7 cellular contexts compared by ENCODE assay signal in the genomic region with DNA sequence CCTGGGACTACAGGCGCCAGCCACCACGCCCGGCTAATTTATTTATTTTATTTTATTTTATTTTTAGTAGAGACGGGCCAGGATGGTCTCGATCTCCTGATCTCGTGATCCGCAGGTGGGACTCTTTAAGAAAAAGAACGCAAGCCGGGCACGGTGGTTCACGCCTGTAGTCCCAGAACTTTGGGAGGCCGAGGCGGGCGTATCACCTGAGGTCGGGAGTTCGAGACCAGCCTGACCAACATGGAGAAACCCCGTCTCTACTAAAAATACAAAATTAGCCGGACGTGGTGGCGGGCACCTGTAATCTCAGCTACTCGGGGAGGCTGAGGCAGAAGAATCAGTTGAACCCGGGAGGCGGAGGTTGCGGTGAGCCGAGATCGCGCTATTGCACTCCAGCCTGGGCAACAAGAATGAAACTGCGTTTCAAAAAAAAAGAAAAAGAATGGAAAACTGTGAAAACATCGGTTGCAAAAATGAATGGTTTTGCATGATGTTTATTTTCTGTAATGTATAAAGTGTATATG. TPM values are rescaled to one million over a fixed set of nuclear protein-coding genes. Genes with fewer than 3 reads are reported as not detected.
DNase-seq lines count a peak whose midpoint lies in the region; ATAC-seq, FAIRE-seq and TF ChIP-seq lines count a peak whose summit lies in the region.
"Not testable (repeated sequence)": the region's sequence is repeated elsewhere in the genome, so short reads cannot be mapped to it uniquely, and the experiment has no call there.

No MANE protein-coding gene starts in this region.

- H3K36me3 Mint-ChIP-seq in activated T-cell treated with anti-CD3 and anti-CD28 coated beads, Interleukin-2, amount 50 U/mL, for 72 hours (ENCODE audit: insufficient read depth in 2 of 2); naive thymus-derived CD4-positive, alpha-beta T cell: not testable (repeated sequence)

- intact Hi-C loops in PC-3 (cut with micrococcal nuclease): not testable (repeated sequence)
- intact Hi-C loops in naive thymus-derived CD4-positive, alpha-beta T cell (cut with micrococcal nuclease): loop anchor here (1.0 to 5.0 kb wide), 9 partner anchors 15 to 77 kb away; a partner anchor contains a TSS

- H3K9me3 ChIP-seq in PC-3 (ENCODE audit: low read length); right atrium auricular region; naive thymus-derived CD4-positive, alpha-beta T cell (ENCODE audit: control insufficient read depth in 2 of 3, low read length in 3 of 3); small intestine (ENCODE audit: control insufficient read depth, low read depth): not testable (repeated sequence)

- H3K4me3 ChIP-seq in GM12875 (ENCODE audit: low read depth, low read length) (peak overlapping the region; percentile 82), PC-3 (ENCODE audit: low read length) (0 out of 2 replicates have a peak overlapping the region, but pooled peaks have one; percentile 53), coronary artery (peak overlapping the region; percentile 100), right atrium auricular region (peak overlapping the region; percentile 96 to 100), small intestine (ENCODE audit: low read depth in 1 of 2, low read length in 2 of 2) (peak overlapping the region; percentile 58 to 98)
- not testable (repeated sequence) for H3K4me3 ChIP-seq in naive thymus-derived CD4-positive, alpha-beta T cell (ENCODE audit: low read length)

- WGBS in small intestine, 3 donors: 73 to 84% (median 79%) methylated on average over 29 of the region's 29 CpGs

- H3K27ac ChIP-seq in PC-3 (ENCODE audit: low read length); coronary artery; small intestine (ENCODE audit: low read depth in 1 of 2, low read length in 1 of 2): not testable (repeated sequence)
- H3K27ac ChIP-seq in right atrium auricular region: peak overlapping the region; percentile 67 to 95
- H3K27ac ChIP-seq in naive thymus-derived CD4-positive, alpha-beta T cell (ENCODE audit: low read depth, low read length): peak overlapping the region; percentile 99

- peaks cover 16% of the 10 kb centered on the region for H3K4me1 Mint-ChIP-seq in activated T-cell treated with anti-CD3 and anti-CD28 coated beads, Interleukin-2, amount 50 U/mL, for 72 hours (ENCODE audit: low read depth)
- H3K4me1 Mint-ChIP-seq in naive thymus-derived CD4-positive, alpha-beta T cell: peaks cover 4 to 24% (median 19%) of the 10 kb centered on the region in 7 donors

- peak overlapping the region; percentile 62; the same call in 1 of the 2 replicates for H3K9ac ChIP-seq in PC-3 (ENCODE audit: low read length)

- peaks cover 27% of the 10 kb centered on the region for H3K79me2 ChIP-seq in PC-3 (ENCODE audit: low read length)

- H3K36me3 ChIP-seq in PC-3 (ENCODE audit: low read depth, low read length) (peaks cover 15% of the 10 kb centered on the region), right atrium auricular region (peaks cover 20% of the 10 kb centered on the region), small intestine (ENCODE audit: control insufficient read depth in 2 of 2, insufficient read depth in 2 of 2, low read length in 2 of 2) (peaks cover 6 to 18% of the 10 kb centered on the region in 2 donors)
- peaks cover 8 to 26% (median 9%) of the 10 kb centered on the region in 3 experiments for H3K36me3 ChIP-seq in naive thymus-derived CD4-positive, alpha-beta T cell (ENCODE audit: control insufficient read depth in 2 of 3, insufficient read depth in 3 of 3, low read length in 3 of 3)

- not testable (repeated sequence) for H3K4me1 ChIP-seq in PC-3 (ENCODE audit: insufficient read depth, low read length); naive thymus-derived CD4-positive, alpha-beta T cell (ENCODE audit: control insufficient read depth in 2 of 2, insufficient read depth in 2 of 2, low read length in 2 of 2); small intestine (ENCODE audit: control insufficient read depth in 2 of 2, insufficient read depth in 1 of 2, low read depth in 1 of 2, low read length in 1 of 2)
- peaks cover 0 to 26% of the 10 kb centered on the region in 2 donors for H3K4me1 ChIP-seq in right atrium auricular region

- not testable (repeated sequence) for H3K9me2 ChIP-seq in PC-3 (replicated peaks; ENCODE audit: low read length)

- H3F3A ChIP-seq in PC-3 (ENCODE audit: low read length, unreplicated experiment): not testable (repeated sequence)

- BruUV-seq in PC-3 (replicated peaks; lab: Mats Ljungman, UMichigan): not testable (repeated sequence)

- DNase-seq in PC-3; activated T-cell treated with anti-CD3 and anti-CD28 coated beads, Interleukin-2, amount 50 U/mL, for 72 hours; coronary artery (ENCODE audit: low spot score); right atrium auricular region (ENCODE audit: low spot score); small intestine: not testable (repeated sequence)
- DNase-seq in naive thymus-derived CD4-positive, alpha-beta T cell: peak in 1 of 9 donors; percentile 10

- not testable (repeated sequence) for TF ChIP-seq CTCF in GM12875 (IDR thresholded peaks at IDR 0.05; ENCODE audit: borderline replicate concordance, insufficient read depth, low read depth, low read length); PC-3 (conservative IDR thresholded peaks at IDR 0.05; ENCODE audit: low read depth, low read length); coronary artery (IDR thresholded peaks at IDR 0.05); right atrium auricular region (IDR thresholded peaks at IDR 0.05)

- POLR2A ChIA-PET in PC-3 (lab: Charles Lee; ENCODE audit: unreplicated experiment): not testable (repeated sequence)
- POLR2A ChIA-PET in naive thymus-derived CD4-positive, alpha-beta T cell (lab: Charles Lee): interaction anchor here (1.2 to 1.7 kb wide), 3 partner anchors 15 to 19 kb away, joined by 3 to 6 read pairs (median 4); a partner anchor contains a TSS

- FAIRE-seq in small intestine (lab: Jason Lieb, UNC): not testable (repeated sequence)

- peak overlapping the region; percentile 72 to 78 for H3K4me3 Mint-ChIP-seq in activated T-cell treated with anti-CD3 and anti-CD28 coated beads, Interleukin-2, amount 50 U/mL, for 72 hours
- peak overlapping the region; percentile 39 to 91 (median 72) for H3K4me3 Mint-ChIP-seq in naive thymus-derived CD4-positive, alpha-beta T cell

- H3K27me3 Mint-ChIP-seq in activated T-cell treated with anti-CD3 and anti-CD28 coated beads, Interleukin-2, amount 50 U/mL, for 72 hours (ENCODE audit: low read depth); naive thymus-derived CD4-positive, alpha-beta T cell: not testable (repeated sequence)

- H2AFZ ChIP-seq in PC-3 (ENCODE audit: low read length): not testable (repeated sequence)

- CTCF ChIA-PET in PC-3 (lab: Charles Lee); naive thymus-derived CD4-positive, alpha-beta T cell (lab: Charles Lee): not testable (repeated sequence)

- peak overlapping the region; percentile 64 for H3K4me2 ChIP-seq in PC-3 (ENCODE audit: low read length)

- peak overlapping the region; percentile 70 for H3K27ac Mint-ChIP-seq in activated T-cell treated with anti-CD3 and anti-CD28 coated beads, Interleukin-2, amount 50 U/mL, for 72 hours
- peak overlapping the region in 6 of 9 donors; percentile 43 to 84 (median 67) for H3K27ac Mint-ChIP-seq in naive thymus-derived CD4-positive, alpha-beta T cell

- not testable (repeated sequence) for H3K27me3 ChIP-seq in PC-3 (ENCODE audit: low read length); right atrium auricular region; naive thymus-derived CD4-positive, alpha-beta T cell (ENCODE audit: control insufficient read depth in 2 of 2, insufficient read depth in 2 of 2, low read length in 2 of 2); small intestine (ENCODE audit: control insufficient read depth in 2 of 2, insufficient read depth in 2 of 2, low read length in 2 of 2)

- H4K20me1 ChIP-seq in PC-3 (ENCODE audit: low read length): not testable (repeated sequence)

- not testable (repeated sequence) for H3K9me3 Mint-ChIP-seq in activated T-cell treated with anti-CD3 and anti-CD28 coated beads, Interleukin-2, amount 50 U/mL, for 72 hours; naive thymus-derived CD4-positive, alpha-beta T cell

- ATAC-seq in PC-3; activated T-cell treated with anti-CD3 and anti-CD28 coated beads, Interleukin-2, amount 50 U/mL, for 72 hours (replicated peaks in 1 of 2); naive thymus-derived CD4-positive, alpha-beta T cell: not testable (repeated sequence)

RNA-seq across cellular contexts. Expression of a gene that starts 0.9 kb away (rescaled TPM):
- 544 and 562 TPM in 2 replicates for total RNA-seq in PC-3 (2014; rRNA removed)
- total RNA-seq in activated T-cell treated with anti-CD3 and anti-CD28 coated beads, Interleukin-2, amount 50 U/mL, for 72 hours: 100 to 1,000 TPM; 254 to 267 TPM
- total RNA-seq in right atrium auricular region: 100 to 1,000 TPM; 329 to 428 TPM
- 100 to 1,000 TPM; 224 to 369 (median 283) TPM for total RNA-seq in naive thymus-derived CD4-positive, alpha-beta T cell
- polyA plus RNA-seq in naive thymus-derived CD4-positive, alpha-beta T cell: 100 to 1,000 TPM; 337 to 404 TPM
- 1,000 to 10,000 TPM in 2 of 3 donors, 100 to 1,000 TPM in 1; 556 to 1,582 (median 1,437) TPM for polyA plus RNA-seq in small intestine

RNA-seq across cellular contexts. Expression of a gene that starts 14.8 kb away (rescaled TPM):
- total RNA-seq in PC-3 (2014; rRNA removed) (3.0 and 5.3 TPM in 2 replicates), right atrium auricular region (1 to 10 TPM; 1.7 to 2.0 TPM)
- total RNA-seq in activated T-cell treated with anti-CD3 and anti-CD28 coated beads, Interleukin-2, amount 50 U/mL, for 72 hours: 10 to 100 TPM; 11.7 to 14.8 TPM
- total RNA-seq in naive thymus-derived CD4-positive, alpha-beta T cell: 10 to 100 TPM in 1 of 5 experiments, 1 to 10 TPM in 4; 3.7 to 27.7 (median 6.1) TPM
- polyA plus RNA-seq in naive thymus-derived CD4-positive, alpha-beta T cell: under 1 TPM in 1 of 2 donors, not detected in 1; 0.22 TPM
- 1 to 10 TPM; 4.6 to 8.9 (median 8.9) TPM for polyA plus RNA-seq in small intestine

RNA-seq across cellular contexts. Expression of a gene that starts 17.8 kb away (rescaled TPM):
- 83.2 and 111 TPM in 2 replicates for total RNA-seq in PC-3 (2014; rRNA removed)
- 100 to 1,000 TPM in 1 of 2 donors, 10 to 100 TPM in 1; 95.7 to 111 TPM for total RNA-seq in activated T-cell treated with anti-CD3 and anti-CD28 coated beads, Interleukin-2, amount 50 U/mL, for 72 hours
- total RNA-seq in right atrium auricular region: 100 to 1,000 TPM; 140 to 154 TPM
- 100 to 1,000 TPM in 1 of 5 experiments, 10 to 100 TPM in 4; 17.7 to 167 (median 27.7) TPM for total RNA-seq in naive thymus-derived CD4-positive, alpha-beta T cell
- 10 to 100 TPM; 57.0 to 75.7 TPM for polyA plus RNA-seq in naive thymus-derived CD4-positive, alpha-beta T cell
- 100 to 1,000 TPM; 111 to 185 (median 152) TPM for polyA plus RNA-seq in small intestine

RNA-seq across cellular contexts. Expression of a gene that starts 19.4 kb away (rescaled TPM):
- total RNA-seq in PC-3 (2014; rRNA removed) (11.5 and 25.4 TPM in 2 replicates), right atrium auricular region (1 to 10 TPM; 1.9 to 4.1 TPM)
- total RNA-seq in activated T-cell treated with anti-CD3 and anti-CD28 coated beads, Interleukin-2, amount 50 U/mL, for 72 hours: 10 to 100 TPM; 53.5 to 73.3 TPM
- total RNA-seq in naive thymus-derived CD4-positive, alpha-beta T cell: 10 to 100 TPM; 14.6 to 72.8 (median 29.6) TPM
- polyA plus RNA-seq in naive thymus-derived CD4-positive, alpha-beta T cell: 10 to 100 TPM; 11.9 to 29.1 TPM
- 10 to 100 TPM; 11.2 to 14.3 (median 13.2) TPM for polyA plus RNA-seq in small intestine

RNA-seq across cellular contexts. Expression of a gene that starts 24.7 kb away (rescaled TPM):
- total RNA-seq in PC-3 (2014; rRNA removed) (1.4 and 2.6 TPM in 2 replicates), right atrium auricular region (1 to 10 TPM; 2.7 to 3.0 TPM)
- 1 to 10 TPM; 5.3 to 5.7 TPM for total RNA-seq in activated T-cell treated with anti-CD3 and anti-CD28 coated beads, Interleukin-2, amount 50 U/mL, for 72 hours
- total RNA-seq in naive thymus-derived CD4-positive, alpha-beta T cell: 1 to 10 TPM in 3 of 5 experiments, under 1 TPM in 2; 0.81 to 7.5 (median 1.8) TPM
- polyA plus RNA-seq in naive thymus-derived CD4-positive, alpha-beta T cell: under 1 TPM in 1 of 2 donors, not detected in 1; 0.04 TPM
- polyA plus RNA-seq in small intestine: 1 to 10 TPM; 1.1 to 3.3 (median 2.0) TPM
